23 cellular contexts compared by ENCODE assay signal in genomic region chr15:68495221-68495950, GRCh38.
"Had no signal": no experiment of that assay in that cellular context is flagged by ENCODE, and none has a peak within 500 bp of the region (broad histone marks: within the 10 kb centered on the region; RNA-seq: fewer than 3 reads in every experiment).

No MANE protein-coding gene starts in this region.

- H3K27ac ChIP-seq: KMS-11, SJSA1, SK-N-MC had no signal

- FAIRE-seq: RCC 7860 had no signal

- DNase-seq: Kasumi-1; MM.1S; NCI-H1092 treated with DMSO at 0.1 percent for 48 hours; NCI-H1436; NCI-H187; NCI-H2029; NCI-H2081 treated with DMSO at 0.1 percent for 48 hours; NCI-H2171 treated with DMSO at 0.1 percent for 48 hours; NCI-H345; NCI-H446 treated with DMSO at 0.1 percent for 48 hours; NCI-H510A treated with DMSO at 0.1 percent for 48 hours; NCI-H526; NCI-H748 treated with DMSO at 0.1 percent for 48 hours; NK-92 treated with Interleukin-12 subunit alpha and Interleukin-12 subunit beta, amount 100 ng/mL, for 24 hours; Right ventricle myocardium superior; RPMI8226; SIG-M5 had no signal

- H3K4me2 ChIP-seq: KMS-11 had no signal

- H3K4me3 ChIP-seq: K562, SJSA1, SK-N-MC had no signal

- H3K36me3 Mint-ChIP-seq: IgD-negative memory B cell had no signal

- H3K9me3 ChIP-seq: SJSA1 had no signal

- H3K4me1 ChIP-seq: SJSA1 had no signal

- H3K4me1 Mint-ChIP-seq: IgD-negative memory B cell had no signal

- H3K4me3 Mint-ChIP-seq: IgD-negative memory B cell had no signal

- ATAC-seq: K562 had no signal

- H3K27ac Mint-ChIP-seq: IgD-negative memory B cell had no signal
